ENCODE assay signal across 17 cellular contexts in the genomic region with DNA sequence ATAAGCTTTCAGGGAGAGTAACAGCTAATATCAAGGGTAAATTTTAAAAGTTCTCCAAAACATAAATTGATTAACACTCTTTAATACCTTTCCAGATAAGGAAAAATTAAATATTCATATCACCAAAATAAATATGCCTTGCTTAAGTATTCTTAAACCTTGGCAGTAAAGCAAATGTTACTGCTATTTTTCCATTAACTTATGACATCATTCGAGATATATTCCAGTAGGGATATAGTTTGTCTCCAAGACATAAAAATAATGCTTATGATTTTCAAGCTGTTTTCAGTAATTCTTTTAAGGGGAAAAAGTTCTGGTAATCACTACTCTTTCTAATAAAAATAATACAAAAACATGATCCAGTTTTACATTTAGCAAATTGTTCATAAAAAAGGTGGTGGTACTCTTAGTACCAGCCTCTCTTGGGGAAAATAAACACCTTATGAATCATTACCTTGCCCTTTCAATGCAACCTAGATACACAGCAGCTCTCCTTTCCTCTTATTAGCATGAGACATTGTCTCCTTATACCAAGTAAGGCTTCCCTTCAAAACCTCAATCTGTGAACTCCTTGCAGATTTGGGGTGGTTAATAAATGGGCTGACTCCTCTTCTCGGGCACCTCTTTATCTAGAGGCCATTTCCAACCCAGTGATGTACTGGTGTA. TPM values are rescaled to one million over a fixed set of nuclear protein-coding genes. Genes with fewer than 3 reads are reported as not detected.
DNase-seq lines count a peak whose midpoint lies in the region; ATAC-seq, FAIRE-seq and TF ChIP-seq lines count a peak whose summit lies in the region.
"Had no signal": no experiment of that assay in that cellular context is flagged by ENCODE, and none has a peak within 500 bp of the region (broad histone marks: within the 10 kb centered on the region; RNA-seq: fewer than 3 reads in every experiment).

No MANE protein-coding gene starts in this region.

- no peak for TF ChIP-seq RAD21 in A549 (conservative IDR thresholded peaks at IDR 0.05 in 1 of 2, IDR thresholded peaks at IDR 0.05 in 1 of 2)

- POLR2A ChIA-PET in A549 (lab: Yijun Ruan, JAX): no interaction called here
- POLR2A ChIA-PET in HEK293 (lab: Yijun Ruan, JAX): no interaction called here

- H3K4me3 ChIP-seq in A549 (no peak overlapping the region), HEK293 (ENCODE audit: low read depth, low read length) (no peak overlapping the region), hepatocyte (no peak overlapping the region)

- no peaks in the 10 kb centered on the region for H3K27me3 Mint-ChIP-seq in nephron (ENCODE audit: low read depth)

- no peaks in the 10 kb centered on the region for H3K9me3 Mint-ChIP-seq in nephron
- H3K9me3 Mint-ChIP-seq: HFFc6 had no signal

- DNase-seq in A549 (ENCODE audit: low read depth in 1 of 2, low spot score in 1 of 2): peak in 1 of 2 experiments; percentile 2
- no peak for DNase-seq in hepatocyte (ENCODE audit: low spot score)
- DNase-seq in NCI-H510A treated with DMSO at 0.1 percent for 48 hours (lab: John Stamatoyannopoulos, UW): no peak
- no peak for DNase-seq in Kasumi-1 (lab: John Stamatoyannopoulos, UW)
- DNase-seq: COR-L47, HFFc6, Karpas-422, NCI-H187, NCI-H345, NCI-H526 treated with DMSO at 0.1 percent for 48 hours, Right ventricle myocardium superior had no signal

- peaks cover 33% of the 10 kb centered on the region for H3K36me3 Mint-ChIP-seq in nephron (ENCODE audit: low read depth)

- H3K4me1 ChIP-seq in A549 (peaks cover 16% of the 10 kb centered on the region; the same call in 2 of the 3 replicates), HEK293 (ENCODE audit: control insufficient read depth, insufficient read depth, low read length) (no peaks in the 10 kb centered on the region), hepatocyte (ENCODE audit: insufficient read depth) (no peaks in the 10 kb centered on the region)

- CTCF ChIA-PET in A549 (lab: Yijun Ruan, JAX): no interaction called here
- CTCF ChIA-PET in HEK293 (lab: Yijun Ruan, JAX): interaction anchor here (0.7 kb wide), 2 partner anchors 189 to 209 kb away, joined by 3 to 4 read pairs; no protein-coding TSS in a partner anchor

- H4K20me1 ChIP-seq in hepatocyte (ENCODE audit: insufficient read depth, poor library complexity, severe bottlenecking): no peaks in the 10 kb centered on the region

- H3K27me3 ChIP-seq in hepatocyte: no peaks in the 10 kb centered on the region

- no peaks in the 10 kb centered on the region for H3K9me3 ChIP-seq in A549
- no peaks in the 10 kb centered on the region for H3K9me3 ChIP-seq in HEK293 (ENCODE audit: control insufficient read depth, insufficient read depth, low read depth, low read length)
- H3K9me3 ChIP-seq in hepatocyte (ENCODE audit: low read depth): no peaks in the 10 kb centered on the region

- peaks cover 3 to 8% of the 10 kb centered on the region in 2 experiments; a peak in 2 of 3 replicates for H3K36me3 ChIP-seq in HEK293 (ENCODE audit: control insufficient read depth in 2 of 2, insufficient read depth in 1 of 2, low read length in 2 of 2)
- no peaks in the 10 kb centered on the region for H3K36me3 ChIP-seq in hepatocyte (replicated peaks; ENCODE audit: insufficient read depth, low read depth)

- H2AFZ ChIP-seq in hepatocyte: no peak overlapping the region

- no peaks in the 10 kb centered on the region for H3K9me2 ChIP-seq in hepatocyte (replicated peaks; ENCODE audit: insufficient read depth)

- FAIRE-seq in A549 (lab: Jason Lieb, UNC): no peak
- FAIRE-seq: RCC 7860 had no signal

- H3K4me3 Mint-ChIP-seq in nephron: no peak overlapping the region
- H3K4me3 Mint-ChIP-seq: HFFc6 had no signal

- peak overlapping the region in 1 of 2 experiments; percentile 28; a peak in 1 of 6 replicates for H3K27ac ChIP-seq in A549
- H3K27ac ChIP-seq in HEK293 (ENCODE audit: extremely low read depth, low read depth, low read length): no peak overlapping the region
- H3K27ac ChIP-seq in hepatocyte: peak overlapping the region; percentile 60

- no peak for TF ChIP-seq CTCF in A549 (IDR thresholded peaks at IDR 0.05)
- TF ChIP-seq CTCF in HEK293 (tag by site-specific recombination; IDR thresholded peaks at IDR 0.05): no peak
- no peak for TF ChIP-seq CTCF in hepatocyte (IDR thresholded peaks at IDR 0.05; ENCODE audit: poor library complexity)
- TF ChIP-seq CTCF in nephron (IDR thresholded peaks at IDR 0.05; ENCODE audit: unreplicated experiment in 3 of 3): no peak

- H3K4me2 ChIP-seq in A549: peak overlapping the region; percentile 55
- no peak overlapping the region for H3K4me2 ChIP-seq in hepatocyte

- no peak for TF ChIP-seq EP300 in A549 (IDR thresholded peaks at IDR 0.05)

- WGBS in A549 (ENCODE audit: missing lambda C conversion rate): 33% methylated on average over 2 of the region's 2 CpGs
- 90% methylated on average over 2 of the region's 2 CpGs for WGBS in hepatocyte (ENCODE audit: low lambda C conversion rate, missing lambda C conversion rate)

- peaks cover 11% of the 10 kb centered on the region for H3K4me1 Mint-ChIP-seq in nephron

- no peak for TF ChIP-seq POLR2A in A549 (IDR thresholded peaks at IDR 0.05; ENCODE audit: low read length)

- ATAC-seq in A549 (peak in 1 of 2 experiments; percentile 44; a peak in 1 of 6 replicates), HG02571 (IDR thresholded peaks at IDR 0.05; ENCODE audit: unreplicated experiment) (no peak)

- H3K27ac Mint-ChIP-seq in nephron: peak overlapping the region in 2 of 3 experiments; percentile 10 to 31
- H3K27ac Mint-ChIP-seq: HFFc6 had no signal

- H3K79me2 ChIP-seq in hepatocyte: peaks cover 5% of the 10 kb centered on the region

TF ChIP-seq in A549, 52 proteins besides CTCF, POLR2A, EP300 and RAD21 (continues in another document):
- TF ChIP-seq CBX8 (IDR thresholded peaks at IDR 0.05) (no peak), HEYL (CRISPR knock-in tag; IDR thresholded peaks at IDR 0.05) (no peak), HOXB13 (CRISPR knock-in tag; IDR thresholded peaks at IDR 0.05; ENCODE audit: low read depth) (no peak), MYC (IDR thresholded peaks at IDR 0.05; ENCODE audit: borderline replicate concordance, low read length) (no peak), GATA3 (IDR thresholded peaks at IDR 0.05; ENCODE audit: borderline replicate concordance) (no peak), SREBF2 (IDR thresholded peaks at IDR 0.05) (no peak), CEBPB (IDR thresholded peaks at IDR 0.05) (no peak)
- TF ChIP-seq, protein P1, sequence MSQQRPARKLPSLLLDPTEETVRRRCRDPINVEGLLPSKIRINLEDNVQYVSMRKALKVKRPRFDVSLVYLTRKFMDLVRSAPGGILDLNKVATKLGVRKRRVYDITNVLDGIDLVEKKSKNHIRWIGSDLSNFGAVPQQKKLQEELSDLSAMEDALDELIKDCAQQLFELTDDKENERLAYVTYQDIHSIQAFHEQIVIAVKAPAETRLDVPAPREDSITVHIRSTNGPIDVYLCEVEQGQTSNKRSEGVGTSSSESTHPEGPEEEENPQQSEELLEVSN (IDR thresholded peaks at IDR 0.05; ENCODE audit: borderline replicate concordance, low read depth): no peak

TF ChIP-seq in HEK293, 187 proteins besides CTCF, POLR2A, EP300 and RAD21 (continues in another document):
- no peak for TF ChIP-seq WT1 (tag by site-specific recombination; IDR thresholded peaks at IDR 0.05)
- no peak for TF ChIP-seq ZBTB10 (tag by site-specific recombination; IDR thresholded peaks at IDR 0.05)
- TF ChIP-seq, protein P2, sequence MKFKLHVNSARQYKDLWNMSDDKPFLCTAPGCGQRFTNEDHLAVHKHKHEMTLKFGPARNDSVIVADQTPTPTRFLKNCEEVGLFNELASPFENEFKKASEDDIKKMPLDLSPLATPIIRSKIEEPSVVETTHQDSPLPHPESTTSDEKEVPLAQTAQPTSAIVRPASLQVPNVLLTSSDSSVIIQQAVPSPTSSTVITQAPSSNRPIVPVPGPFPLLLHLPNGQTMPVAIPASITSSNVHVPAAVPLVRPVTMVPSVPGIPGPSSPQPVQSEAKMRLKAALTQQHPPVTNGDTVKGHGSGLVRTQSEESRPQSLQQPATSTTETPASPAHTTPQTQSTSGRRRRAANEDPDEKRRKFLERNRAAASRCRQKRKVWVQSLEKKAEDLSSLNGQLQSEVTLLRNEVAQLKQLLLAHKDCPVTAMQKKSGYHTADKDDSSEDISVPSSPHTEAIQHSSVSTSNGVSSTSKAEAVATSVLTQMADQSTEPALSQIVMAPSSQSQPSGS (tag by site-specific recombination; IDR thresholded peaks at IDR 0.05; ENCODE audit: low read depth): peak; percentile 53; the same call in 1 of the 2 replicates

RNA-seq across cellular contexts. Expression of gene LTV1, which starts 31.5 kb away (rescaled TPM):
- 30.3 and 50.7 TPM in 2 replicates for polyA plus RNA-seq in A549 (2011; rRNA removed)
- polyA plus RNA-seq in A549 (2012; cell fraction: cytosol; rRNA removed): 12.4 and 16.6 TPM in 2 replicates
- polyA plus RNA-seq in A549 (2012; cell fraction: nucleus; rRNA removed): 6.3 and 9.1 TPM in 2 replicates
- 52.4 to 55.6 TPM (median 53.2 TPM) in 3 replicates for polyA plus RNA-seq in A549 (2017; fragmentation: RNase III; extraction: RNeasy Plus Mini Kit Qiagen cat#74134 plus additional on column Dnase treatment)
- polyA minus RNA-seq in A549 (2011; rRNA and poly(A)+ RNA removed): 4.8 and 5.7 TPM in 2 replicates
- total RNA-seq in hepatocyte: 21.6 and 22.7 TPM in 2 replicates
- polyA plus RNA-seq in hepatocyte: 27.8 and 29.1 TPM in 2 replicates

RNA-seq across cellular contexts. Expression of gene ZC2HC1B, which starts 52.6 kb away (rescaled TPM):
- not detected in 2 replicates for polyA plus RNA-seq in A549 (2011; rRNA removed)
- not detected in 2 replicates for polyA plus RNA-seq in A549 (2012; cell fraction: cytosol; rRNA removed)
- not detected in 2 replicates for polyA plus RNA-seq in A549 (2012; cell fraction: nucleus; rRNA removed)
- polyA plus RNA-seq in A549 (2017; fragmentation: RNase III; extraction: RNeasy Plus Mini Kit Qiagen cat#74134 plus additional on column Dnase treatment): not detected in 3 replicates
- polyA minus RNA-seq in A549 (2011; rRNA and poly(A)+ RNA removed): not detected in 2 replicates
- not detected in 2 replicates for total RNA-seq in hepatocyte
- polyA plus RNA-seq in hepatocyte: not detected in 2 replicates
- total RNA-seq: Daoy, H4, HFFc6, Right ventricle myocardium superior had no signal
